11 cellular contexts compared by ENCODE assay signal in the genomic region with DNA sequence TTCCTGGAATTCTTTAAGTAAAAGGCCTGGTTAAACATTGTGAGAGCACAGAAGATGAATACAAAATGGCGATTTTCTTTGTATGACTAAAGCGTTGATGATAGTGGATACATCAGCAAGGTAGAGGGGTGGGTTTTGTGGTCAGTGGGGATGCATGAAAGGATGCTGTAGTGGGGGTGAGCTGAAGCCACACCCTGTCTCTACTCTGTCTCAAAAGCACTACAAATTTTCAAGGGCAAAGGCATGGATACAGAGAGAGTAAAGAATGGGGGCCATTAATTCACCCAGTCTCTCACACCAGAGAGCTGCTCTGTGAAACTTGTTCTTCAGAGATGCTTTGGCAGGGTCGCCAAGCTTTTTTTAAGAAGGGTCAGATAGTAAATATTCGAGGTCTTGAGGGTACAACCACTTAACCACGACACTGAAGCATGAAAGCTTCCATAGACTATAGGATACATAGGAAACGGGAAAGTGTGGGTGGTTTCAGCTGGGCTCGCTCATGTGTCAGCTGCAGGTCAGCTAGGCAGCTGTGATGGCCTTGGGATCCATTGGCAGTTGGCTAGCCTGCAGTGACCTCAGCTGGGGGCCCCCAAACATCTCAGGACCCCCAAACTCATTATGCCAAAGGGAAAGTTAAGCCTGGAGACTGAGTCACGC. TPM values are rescaled to one million over a fixed set of nuclear protein-coding genes. Genes with fewer than 3 reads are reported as not detected.
DNase-seq lines count a peak whose midpoint lies in the region; ATAC-seq and TF ChIP-seq lines count a peak whose summit lies in the region.
"Had no signal": no experiment of that assay in that cellular context is flagged by ENCODE, and none has a peak within 500 bp of the region (broad histone marks: within the 10 kb centered on the region; RNA-seq: fewer than 3 reads in every experiment).

No MANE protein-coding gene starts in this region.

- no peaks in the 10 kb centered on the region for H3K27me3 ChIP-seq in BLaER1 treated with 17β-estradiol and CSF1 and Interleukin-3, amounts not matched to agents 10 nM and 100 nM
- H3K27me3 ChIP-seq in RWPE2 (ENCODE audit: insufficient read depth, poor library complexity, severe bottlenecking) (no peaks in the 10 kb centered on the region), hepatocyte (no peaks in the 10 kb centered on the region)

- no peak for TF ChIP-seq CTCF in RWPE2 (IDR thresholded peaks at IDR 0.05; ENCODE audit: poor library complexity, severe bottlenecking)
- no peak for TF ChIP-seq CTCF in choroid plexus epithelial cell (conservative IDR thresholded peaks at IDR 0.05; ENCODE audit: low read depth, low read length)
- TF ChIP-seq CTCF in hepatocyte (IDR thresholded peaks at IDR 0.05; ENCODE audit: poor library complexity) = no peak

- peak overlapping the region in 6 of 11 experiments; percentile 2 to 45 (median 16); a peak in 7 of 22 replicates for H3K27ac ChIP-seq in BLaER1 treated with 17β-estradiol and CSF1 and Interleukin-3, amounts not matched to agents 10 nM and 100 nM
- H3K27ac ChIP-seq in RWPE2 (ENCODE audit: poor library complexity, severe bottlenecking) (peak overlapping the region; percentile 84), hepatocyte (no peak overlapping the region)

- WGBS in hepatocyte (ENCODE audit: low lambda C conversion rate, missing lambda C conversion rate) = 95% methylated on average over 8 of the region's 8 CpGs

- H3K4me3 ChIP-seq in BLaER1 treated with 17β-estradiol and CSF1 and Interleukin-3, amounts not matched to agents 10 nM and 100 nM = no peak overlapping the region
- no peak overlapping the region for H3K4me3 ChIP-seq in RWPE2 (ENCODE audit: severe bottlenecking)
- no peak overlapping the region for H3K4me3 ChIP-seq in choroid plexus epithelial cell (ENCODE audit: low read depth, low read length)
- H3K4me3 ChIP-seq in hepatocyte = no peak overlapping the region

- H3K36me3 ChIP-seq in BLaER1 treated with 17β-estradiol and CSF1 and Interleukin-3, amounts not matched to agents 10 nM and 100 nM = peaks cover 92 to 100% (median 99%) of the 10 kb centered on the region in 11 experiments
- H3K36me3 ChIP-seq in RWPE2 (ENCODE audit: low read depth) (peaks cover 47% of the 10 kb centered on the region), hepatocyte (replicated peaks; ENCODE audit: insufficient read depth, low read depth) (no peaks in the 10 kb centered on the region)

- DNase-seq in RWPE2 (ENCODE audit: low spot score) = no peak
- peak; percentile 46 for DNase-seq in choroid plexus epithelial cell (ENCODE audit: low read depth)
- peak; percentile 41 for DNase-seq in posterior vena cava (ENCODE audit: low spot score)
- DNase-seq in effector CD8-positive, alpha-beta T cell (lab: John Stamatoyannopoulos, UW) = no peak
- DNase-seq in hepatocyte (ENCODE audit: low spot score) = no peak
- DNase-seq in DMS79 treated with DMSO at 0.1 percent for 48 hours (lab: John Stamatoyannopoulos, UW) = no peak
- DNase-seq: DMS53; effector memory CD4-positive, alpha-beta T cell; NK-92 treated with Interleukin-12 subunit alpha and Interleukin-12 subunit beta, amount 100 ng/mL, for 24 hours had no signal

- intact Hi-C loops in posterior vena cava (cut with DNase I) = no loop called here

- H3K9ac ChIP-seq in BLaER1 treated with 17β-estradiol and CSF1 and Interleukin-3, amounts not matched to agents 10 nM and 100 nM = no peak overlapping the region

- peaks cover 10 to 37% (median 14%) of the 10 kb centered on the region in 10 experiments; a peak in 19 of 20 replicates for H3K4me1 ChIP-seq in BLaER1 treated with 17β-estradiol and CSF1 and Interleukin-3, amounts not matched to agents 10 nM and 100 nM
- H3K4me1 ChIP-seq in RWPE2 (ENCODE audit: insufficient read depth, poor library complexity, severe bottlenecking) (peaks cover 18% of the 10 kb centered on the region), hepatocyte (ENCODE audit: insufficient read depth) (no peaks in the 10 kb centered on the region)

- peaks cover 17 to 62% (median 53%) of the 10 kb centered on the region in 11 experiments; a peak in 20 of 22 replicates for H3K9me3 ChIP-seq in BLaER1 treated with 17β-estradiol and CSF1 and Interleukin-3, amounts not matched to agents 10 nM and 100 nM (replicated peaks in 1 of 11)
- H3K9me3 ChIP-seq in RWPE2 (ENCODE audit: severe bottlenecking) (peaks cover 8% of the 10 kb centered on the region), hepatocyte (ENCODE audit: low read depth) (no peaks in the 10 kb centered on the region)

- peak overlapping the region in 9 of 11 experiments; percentile 8 to 55 (median 33); a peak in 14 of 22 replicates for H3K4me2 ChIP-seq in BLaER1 treated with 17β-estradiol and CSF1 and Interleukin-3, amounts not matched to agents 10 nM and 100 nM
- H3K4me2 ChIP-seq in hepatocyte = no peak overlapping the region

- H4K20me1 ChIP-seq in BLaER1 treated with 17β-estradiol and CSF1 and Interleukin-3, amounts not matched to agents 10 nM and 100 nM = no peaks in the 10 kb centered on the region
- no peaks in the 10 kb centered on the region for H4K20me1 ChIP-seq in hepatocyte (ENCODE audit: insufficient read depth, poor library complexity, severe bottlenecking)

- no peaks in the 10 kb centered on the region for H3K79me2 ChIP-seq in hepatocyte

- H2AFZ ChIP-seq in hepatocyte = no peak overlapping the region

- H3K9me2 ChIP-seq in hepatocyte (replicated peaks; ENCODE audit: insufficient read depth) = no peaks in the 10 kb centered on the region

- ATAC-seq in RWPE2 (ENCODE audit: low read depth) (no peak), GM19452 (IDR thresholded peaks at IDR 0.05; ENCODE audit: unreplicated experiment) (no peak)

RNA-seq across cellular contexts. Expression of a gene that starts 8.3 kb away (rescaled TPM):
- 10 to 100 TPM; 36.0 to 49.2 TPM for total RNA-seq in posterior vena cava
- total RNA-seq in hepatocyte = 26.4 and 32.8 TPM in 2 replicates
- polyA plus RNA-seq in hepatocyte = 36.5 and 48.6 TPM in 2 replicates

RNA-seq across cellular contexts. Expression of a gene that starts 8.8 kb away (rescaled TPM):
- 10 to 100 TPM; 28.9 to 33.6 TPM for total RNA-seq in posterior vena cava
- 34.8 and 37.2 TPM in 2 replicates for total RNA-seq in hepatocyte
- polyA plus RNA-seq in hepatocyte = 31.5 and 35.9 TPM in 2 replicates

RNA-seq across cellular contexts. Expression of a gene that starts 21.9 kb away (rescaled TPM):
- total RNA-seq in posterior vena cava = 1 to 10 TPM; 7.0 to 7.1 TPM
- 26.9 and 28.7 TPM in 2 replicates for total RNA-seq in hepatocyte
- polyA plus RNA-seq in hepatocyte = 20.5 and 21.1 TPM in 2 replicates

RNA-seq across cellular contexts. Expression of a gene that starts 37.4 kb away (rescaled TPM):
- total RNA-seq in posterior vena cava = 10 to 100 TPM; 15.2 to 24.6 TPM
- 41.5 and 42.3 TPM in 2 replicates for total RNA-seq in hepatocyte
- polyA plus RNA-seq in hepatocyte = 98.4 and 104 TPM in 2 replicates

RNA-seq across cellular contexts. Expression of a gene that starts 37.6 kb away (rescaled TPM):
- total RNA-seq in posterior vena cava (100 to 1,000 TPM; 142 to 151 TPM), hepatocyte (207 and 215 TPM in 2 replicates)
- 166 and 177 TPM in 2 replicates for polyA plus RNA-seq in hepatocyte

Comparison
In these comparisons a context has a peak if more than half of its experiments do, and no peak if none do; other contexts are left out.
1. DNase-seq: peak in choroid plexus epithelial cell (single experiment) and posterior vena cava (single experiment); none in RWPE2 (single experiment), effector CD8-positive, alpha-beta T cell (single experiment), hepatocyte (single experiment) and DMS79 treated with DMSO at 0.1 percent for 48 hours (single experiment).